Comparison of ENCODE assay signal across 14 cellular contexts in the genomic region with DNA sequence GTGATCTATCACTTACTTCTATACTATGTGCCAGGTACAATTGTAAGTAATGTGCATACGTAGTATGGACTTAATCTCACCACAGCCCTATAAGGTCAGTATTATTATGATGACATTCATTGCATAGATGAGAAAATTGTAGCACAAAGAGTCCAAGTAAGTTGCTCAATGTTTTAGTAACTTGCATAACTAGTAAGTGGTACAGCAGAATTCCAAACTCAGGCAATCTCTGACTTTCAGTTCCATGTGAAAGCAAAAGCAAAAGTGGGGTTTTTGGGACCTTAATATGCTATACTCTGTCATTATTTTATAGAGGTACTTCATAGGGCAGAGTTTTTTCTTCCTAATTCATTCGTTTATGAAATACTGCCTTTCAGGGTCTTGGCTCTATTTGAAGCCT.
DNase-seq lines count a peak whose midpoint lies in the region; ATAC-seq and TF ChIP-seq lines count a peak whose summit lies in the region.
"Had no signal": no experiment of that assay in that cellular context is flagged by ENCODE, and none has a peak within 500 bp of the region (broad histone marks: within the 10 kb centered on the region; RNA-seq: fewer than 3 reads in every experiment).

No MANE protein-coding gene starts in this region.

- H3K27ac ChIP-seq in body of pancreas = no peak overlapping the region
- H3K27ac ChIP-seq: parathyroid adenoma had no signal

- H3K4me3 ChIP-seq in AG09309 (ENCODE audit: control insufficient read depth, low read depth, low read length) (no peak overlapping the region), body of pancreas (no peak overlapping the region)
- H3K4me3 ChIP-seq: BLaER1 treated with 17β-estradiol and CSF1 and Interleukin-3, amounts not matched to agents 10 nM and 100 nM had no signal

- peak; percentile 67 for DNase-seq in AG09309 (ENCODE audit: low read depth)
- DNase-seq in LHCN-M2 (ENCODE audit: low read depth) = peak; percentile 56
- DNase-seq in body of pancreas = no peak
- DNase-seq in left lobe of liver (ENCODE audit: low spot score) = no peak
- no peak for DNase-seq in UCSD-AML1 (lab: John Stamatoyannopoulos, UW; ENCODE audit: unreplicated experiment)
- no peak for DNase-seq in GM10266 (ENCODE audit: extremely low spot score)
- DNase-seq: erythroblast; NCI-H2029 treated with DMSO at 0.1 percent for 48 hours; stimulated activated CD8-positive, alpha-beta memory T cell treated with anti-CD3 and anti-CD28 coated beads, Interleukin-4, amount 100 ng/mL, for 48 hours had no signal

- H3K4me1 ChIP-seq in body of pancreas = no peaks in the 10 kb centered on the region
- H3K4me1 ChIP-seq: parathyroid adenoma had no signal

- H3K36me3 ChIP-seq in body of pancreas (replicated peaks in 1 of 2; ENCODE audit: insufficient read depth in 1 of 2, low read depth in 2 of 2) = no peaks in the 10 kb centered on the region
- H3K36me3 ChIP-seq: BLaER1 treated with 17β-estradiol and CSF1 and Interleukin-3, amounts not matched to agents 10 nM and 100 nM had no signal

- WGBS in body of pancreas, 2 donors = 23 to 43% methylated on average over 2 of the region's 2 CpGs

- TF ChIP-seq POLR2A in body of pancreas (IDR thresholded peaks at IDR 0.05) = no peak

- no peaks in the 10 kb centered on the region for H3K9me3 ChIP-seq in body of pancreas

- TF ChIP-seq CTCF in AG09309 (IDR thresholded peaks at IDR 0.05; ENCODE audit: control insufficient read depth, insufficient read depth, low read depth, low read length, missing control alignments) = no peak
- no peak for TF ChIP-seq CTCF in body of pancreas (IDR thresholded peaks at IDR 0.05)
- no peak for TF ChIP-seq CTCF in GM10266 (IDR thresholded peaks at IDR 0.05; ENCODE audit: control insufficient read depth, insufficient read depth, low read depth, missing control alignments)

- intact Hi-C loops in body of pancreas (cut with DNase I) = no loop called here

- peak; percentile 40 for ATAC-seq in body of pancreas
- peak; percentile 13 for ATAC-seq in left lobe of liver
- ATAC-seq in GM19351 (IDR thresholded peaks at IDR 0.05; ENCODE audit: unreplicated experiment) = no peak
- ATAC-seq in HG03571 (IDR thresholded peaks at IDR 0.05; ENCODE audit: unreplicated experiment) = no peak
- ATAC-seq: activated CD4-positive, CD25-positive, alpha-beta regulatory T cell treated with anti-CD3 and anti-CD28 coated beads, Interleukin-2, amount 50 U/mL, for 24 hours had no signal

- no peaks in the 10 kb centered on the region for H3K27me3 ChIP-seq in body of pancreas
- H3K27me3 ChIP-seq: BLaER1 treated with 17β-estradiol and CSF1 and Interleukin-3, amounts not matched to agents 10 nM and 100 nM had no signal

Comparison
In these comparisons a context has a peak if more than half of its experiments do, and no peak if none do; other contexts are left out.
1. DNase-seq: peak in AG09309 (single experiment) and LHCN-M2 (single experiment); none in body of pancreas (0 of 4), left lobe of liver (single experiment), UCSD-AML1 (single experiment) and GM10266 (single experiment).
2. ATAC-seq: peak in body of pancreas (single experiment) and left lobe of liver (single experiment); none in GM19351 (single experiment) and HG03571 (single experiment).